8 cellular contexts compared by ENCODE assay signal in the genomic region with DNA sequence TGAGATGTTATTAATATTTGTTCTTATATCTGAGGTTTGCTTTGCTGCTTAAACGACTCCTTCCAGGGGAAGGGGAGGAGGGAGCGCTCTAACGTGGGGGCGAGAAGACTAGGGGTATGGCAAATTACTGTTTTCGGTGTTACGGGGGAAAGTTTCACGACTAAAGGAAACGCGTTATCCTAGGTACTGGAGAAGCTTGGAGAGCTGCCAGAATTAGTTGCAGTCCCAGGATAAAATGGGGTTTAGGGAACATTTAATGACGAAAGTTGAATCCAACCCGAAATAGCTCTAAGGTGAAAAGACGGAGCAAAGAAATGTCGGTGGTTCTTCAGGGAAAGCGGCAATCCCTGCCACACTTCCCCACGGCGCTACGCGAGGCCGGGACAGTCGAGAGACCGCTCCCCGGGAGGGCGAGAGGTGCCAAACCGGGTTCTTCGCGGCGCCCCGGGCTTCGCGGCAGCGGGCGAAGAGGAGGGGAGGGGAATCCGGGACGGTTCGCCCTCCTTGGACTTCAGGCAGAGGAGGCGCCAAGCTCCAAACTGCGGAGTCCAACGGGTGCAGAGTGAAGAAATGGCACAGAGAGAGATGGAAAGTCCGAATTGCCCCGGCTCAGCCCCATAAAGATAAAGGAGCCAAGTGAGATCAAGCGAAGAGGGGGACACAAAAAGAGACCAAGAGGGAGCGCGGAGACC. TPM values are rescaled to one million over a fixed set of nuclear protein-coding genes. Genes with fewer than 3 reads are reported as not detected.
DNase-seq lines count a peak whose midpoint lies in the region; ATAC-seq and TF ChIP-seq lines count a peak whose summit lies in the region.

No MANE protein-coding gene starts in this region.

- peak overlapping the region; percentile 87 for H3K4me3 ChIP-seq in fibroblast of villous mesenchyme (ENCODE audit: low read depth, low read length)

- DNase-seq in Ammon's horn (ENCODE audit: low spot score) (peak; percentile 4), fibroblast of villous mesenchyme (ENCODE audit: low read depth) (peak; percentile 29), omental fat pad (ENCODE audit: low spot score) (no peak), GM20000 (ENCODE audit: low spot score) (no peak)
- DNase-seq in activated CD8-positive, alpha-beta memory T cell treated with anti-CD3 and anti-CD28 coated beads, Interleukin-2, amount 50 U/mL, for 48 hours: peak; percentile 56

- TF ChIP-seq CTCF in fibroblast of villous mesenchyme (IDR thresholded peaks at IDR 0.05; ENCODE audit: insufficient read depth, low read depth, low read length) (no peak), omental fat pad (IDR thresholded peaks at IDR 0.05) (no peak), GM20000 (IDR thresholded peaks at IDR 0.05; ENCODE audit: extremely low read depth, missing control alignments) (no peak)

- peak; percentile 26 for ATAC-seq in GM18868 (IDR thresholded peaks at IDR 0.05; ENCODE audit: unreplicated experiment)
- peak; percentile 27 for ATAC-seq in HG03439 (IDR thresholded peaks at IDR 0.05; ENCODE audit: unreplicated experiment)
- peak; percentile 45 for ATAC-seq in omental fat pad (ENCODE audit: low FRiP score)
- no peak for ATAC-seq in GM18858 (IDR thresholded peaks at IDR 0.05; ENCODE audit: unreplicated experiment)

RNA-seq across cellular contexts. Expression of a gene that starts 0.7 kb away (rescaled TPM):
- total RNA-seq in fibroblast of villous mesenchyme: 80.5 and 101 TPM in 2 replicates
- total RNA-seq in omental fat pad: 100 to 1,000 TPM in 1 of 4 donors, 10 to 100 TPM in 3; 64.0 to 111 (median 77.7) TPM

Comparison
In these comparisons a context has a peak if more than half of its experiments do, and no peak if none do; other contexts are left out.
1. DNase-seq: peak in Ammon's horn (single experiment), activated CD8-positive, alpha-beta memory T cell treated with anti-CD3 and anti-CD28 coated beads, Interleukin-2, amount 50 U/mL, for 48 hours (single experiment) and fibroblast of villous mesenchyme (single experiment); none in omental fat pad (single experiment) and GM20000 (single experiment).